In genomic region chr11:57399928-57400578, GRCh38 we compare ENCODE assay signal across 17 cellular contexts. TPM values are rescaled to one million over a fixed set of nuclear protein-coding genes. Genes with fewer than 3 reads are reported as not detected.
DNase-seq lines count a peak whose midpoint lies in the region; ATAC-seq and TF ChIP-seq lines count a peak whose summit lies in the region.
"Had no signal": no experiment of that assay in that cellular context is flagged by ENCODE, and none has a peak within 500 bp of the region (broad histone marks: within the 10 kb centered on the region; RNA-seq: fewer than 3 reads in every experiment).

No MANE protein-coding gene starts in this region.

- H3K4me3 ChIP-seq in right lobe of liver, result no peak overlapping the region

- WGBS in right lobe of liver (ENCODE audit: insufficient coverage, low coverage, low lambda C conversion rate, missing lambda C conversion rate), result 48% methylated on average over 3 of the region's 5 CpGs

- peaks cover 0 to 12% (median 2%) of the 10 kb centered on the region in 4 donors for H3K4me1 ChIP-seq in right lobe of liver

- H3K27me3 ChIP-seq in right lobe of liver, result no peaks in the 10 kb centered on the region

- no peaks in the 10 kb centered on the region for H3K36me3 ChIP-seq in right lobe of liver

- no peak for TF ChIP-seq POLR2A in right lobe of liver (IDR thresholded peaks at IDR 0.05)

- peak; percentile 84 for ATAC-seq in left colon
- ATAC-seq in right lobe of liver, result peak; percentile 57 to 65 (median 64)
- no peak for ATAC-seq in HG02610 (IDR thresholded peaks at IDR 0.05; ENCODE audit: unreplicated experiment)
- no peak for ATAC-seq in GM21576 (IDR thresholded peaks at IDR 0.05; ENCODE audit: unreplicated experiment)
- ATAC-seq: HCT116 had no signal

- DNase-seq in SW480 (ENCODE audit: low spot score) (peak; percentile 22), left colon (no peak), right lobe of liver (no peak), epidermal melanocyte (ENCODE audit: insufficient read length, low spot score) (no peak)
- DNase-seq: ACHN; AML-193; Caco-2; CD4-positive, alpha-beta T cell; DMS79 treated with DMSO at 0.1 percent for 48 hours; GF-D8; GOT3; H7; HFFc6 had no signal

- intact Hi-C loops in left colon (cut with DNase I, micrococcal nuclease), result no loop called here
- intact Hi-C loops in right lobe of liver (cut with DNase I), result no loop called here

- H3K27ac ChIP-seq in right lobe of liver, result no peak overlapping the region
- H3K27ac ChIP-seq: C4-2B had no signal

- H3K9me3 ChIP-seq in right lobe of liver, result no peaks in the 10 kb centered on the region
- H3K9me3 ChIP-seq: Caco-2 had no signal

- no peak for TF ChIP-seq CTCF in right lobe of liver (IDR thresholded peaks at IDR 0.05)

RNA-seq across cellular contexts. Expression of gene PRG2, which starts 9.6 kb away (rescaled TPM):
- total RNA-seq in left colon (under 1 TPM in 1 of 2 donors, not detected in 1; 0.22 TPM), right lobe of liver (1 to 10 TPM in 1 of 6 experiments, under 1 TPM in 3, not detected in 2; 0.39 to 1.2 (median 0.86) TPM)
- total RNA-seq: Caco-2, H7, HFFc6 had no signal

RNA-seq across cellular contexts. Expression of gene PRG3, which starts 19.1 kb away (rescaled TPM):
- total RNA-seq in left colon (not detected), right lobe of liver (not detected)
- total RNA-seq: Caco-2; CD4-positive, alpha-beta T cell; H7; HFFc6 had no signal

RNA-seq across cellular contexts. Expression of gene SLC43A3, which starts 26.9 kb away (rescaled TPM):
- 1 to 10 TPM; 6.9 to 9.6 TPM for total RNA-seq in left colon
- 100 to 1,000 TPM; 109 to 259 (median 185) TPM for total RNA-seq in right lobe of liver
- total RNA-seq: Caco-2 had no signal

Comparison
In these comparisons a context has a peak if more than half of its experiments do, and no peak if none do; other contexts are left out.
1. ATAC-seq: peak in left colon (single experiment) and right lobe of liver (4 of 4); none in HG02610 (single experiment) and GM21576 (single experiment).
2. RNA of gene SLC43A3, which starts 26.9 kb away (total RNA-seq): 109 to 259 TPM in right lobe of liver; 6.9 to 9.6 TPM in left colon; every median in the first group is over 10 times any median in the second.